In the genomic region with DNA sequence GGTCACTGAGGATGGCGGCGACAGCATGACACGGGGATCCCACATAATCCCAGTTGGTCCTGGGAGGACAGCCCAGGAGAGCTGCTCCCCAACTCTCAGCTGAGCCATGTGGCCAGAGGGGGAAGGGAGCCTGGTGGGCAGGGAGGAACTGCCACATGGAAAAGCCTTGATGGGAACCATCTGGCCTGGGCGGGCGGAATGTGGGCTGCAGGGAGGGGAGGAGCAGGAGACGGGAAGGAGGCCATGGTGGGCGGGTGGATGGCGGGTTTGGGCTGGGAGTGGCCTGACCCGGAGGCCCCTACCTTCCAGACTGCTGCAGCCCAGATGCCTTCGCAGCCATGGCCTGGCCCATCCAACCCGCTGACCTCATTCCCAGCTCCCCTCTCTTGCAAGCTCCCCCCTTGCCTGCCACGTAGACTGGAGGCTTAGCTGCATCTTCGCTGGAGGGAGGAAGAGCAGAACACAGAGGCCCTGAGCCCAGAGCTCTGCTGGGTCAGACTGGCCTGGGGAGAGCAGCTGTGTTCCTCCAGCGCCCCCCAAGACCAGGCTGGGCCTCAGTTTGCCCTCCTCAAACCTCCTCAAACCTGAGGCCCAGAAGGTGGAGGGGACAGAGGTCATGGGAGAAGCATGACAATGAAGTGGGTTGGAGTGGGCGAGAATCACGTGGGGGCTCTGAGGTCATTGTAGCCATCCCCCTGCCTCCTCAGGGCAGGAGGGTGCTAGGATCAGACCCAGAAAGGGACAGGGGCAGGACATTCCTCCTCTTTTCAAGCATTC, we compare ENCODE assay signal across 9 cellular contexts. TPM values are rescaled to one million over a fixed set of nuclear protein-coding genes. Genes with fewer than 3 reads are reported as not detected.
A peak's percentile ranks its signal among the peaks of the same experiment; 100 is the strongest.
DNase-seq lines count a peak whose midpoint lies in the region; ATAC-seq and TF ChIP-seq lines count a peak whose summit lies in the region.
"Had no signal": no experiment of that assay in that cellular context is flagged by ENCODE, and none has a peak within 500 bp of the region (broad histone marks: within the 10 kb centered on the region; RNA-seq: fewer than 3 reads in every experiment).

No MANE protein-coding gene starts in this region.

- intact Hi-C loops in thyroid gland (cut with DNase I): no loop called here

- no peaks in the 10 kb centered on the region for H3K9me3 ChIP-seq in thyroid gland

- ATAC-seq in left lobe of liver (peak; percentile 51), HG03565 (IDR thresholded peaks at IDR 0.05; ENCODE audit: unreplicated experiment) (no peak), HG02840 (IDR thresholded peaks at IDR 0.05; ENCODE audit: low FRiP score, unreplicated experiment) (no peak), GM21381 (IDR thresholded peaks at IDR 0.05; ENCODE audit: unreplicated experiment) (no peak), HG03520 (IDR thresholded peaks at IDR 0.05; ENCODE audit: unreplicated experiment) (no peak)

- peak overlapping the region; percentile 31 to 65 (median 63) for H3K27ac ChIP-seq in thyroid gland

- 64 to 70% methylated on average over 14 to 16 of the region's 16 CpGs for WGBS in thyroid gland, 2 donors

- TF ChIP-seq POLR2A in thyroid gland (IDR thresholded peaks at IDR 0.05): no peak

- H3K36me3 ChIP-seq in thyroid gland: no peaks in the 10 kb centered on the region

- TF ChIP-seq CTCF in thyroid gland (IDR thresholded peaks at IDR 0.05): no peak

- H3K27me3 ChIP-seq in thyroid gland: no peaks in the 10 kb centered on the region

- DNase-seq in HK-2 (ENCODE audit: unreplicated experiment) (peak; percentile 91), brain pericyte (ENCODE audit: low read depth, low spot score) (peak; percentile 94), left lobe of liver (ENCODE audit: low spot score) (peak; percentile 43), thyroid gland (peak; percentile 23)

- H3K4me1 ChIP-seq in thyroid gland: peaks cover 0 to 22% of the 10 kb centered on the region in 2 donors

- H3K4me3 ChIP-seq in thyroid gland (replicated peaks in 1 of 3): no peak overlapping the region

RNA-seq across cellular contexts. Expression of gene COL1A1, which starts 8.2 kb away (rescaled TPM):
- total RNA-seq in left lobe of liver (19.3 TPM), thyroid gland (10 to 100 TPM; 12.2 to 57.3 (median 18.5) TPM)

RNA-seq across cellular contexts. Expression of gene SGCA, which starts 43.9 kb away (rescaled TPM):
- 1.0 TPM for total RNA-seq in left lobe of liver
- 1 to 10 TPM in 1 of 4 donors, not detected in 3; 2.0 TPM for total RNA-seq in thyroid gland
- total RNA-seq: activated CD8-positive, alpha-beta memory T cell treated with anti-CD3 and anti-CD28 coated beads for 36 hours had no signal

RNA-seq across cellular contexts. Expression of gene PPP1R9B, which starts 59.2 kb away (rescaled TPM):
- 18.1 TPM for total RNA-seq in left lobe of liver
- total RNA-seq in thyroid gland: 10 to 100 TPM; 28.6 to 37.2 (median 31.9) TPM

Comparison
In these comparisons a context has a peak if more than half of its experiments do, and no peak if none do; other contexts are left out.
1. DNase-seq: peak in every context shown above with its lines; median percentile 94 in brain pericyte; 91 in HK-2; 43 in left lobe of liver; 23 in thyroid gland.